17 cellular contexts compared by ENCODE assay signal in genomic region chr1:5909576-5910275, GRCh38.
"Had no signal": no experiment of that assay in that cellular context is flagged by ENCODE, and none has a peak within 500 bp of the region (broad histone marks: within the 10 kb centered on the region; RNA-seq: fewer than 3 reads in every experiment).

No MANE protein-coding gene starts in this region.

- H3K27me3 Mint-ChIP-seq: activated T-cell treated with anti-CD3 and anti-CD28 coated beads, Interleukin-2, amount 50 U/mL, for 24 hours; central memory CD8-positive, alpha-beta T cell; naive B cell; stimulated activated naive B cell treated with anti-CD40 and anti-IgM and Interleukin-4, amounts not matched to agents 10 μg/mL and 1 μg/mL and 100 μg/mL, for 72 hours had no signal

- H3K9me3 Mint-ChIP-seq: activated naive CD4-positive, alpha-beta T cell treated with anti-CD3 and anti-CD28 coated beads for 36 hours; activated T-cell treated with anti-CD3 and anti-CD28 coated beads, Interleukin-2, amount 50 U/mL, for 24 hours; central memory CD8-positive, alpha-beta T cell; naive B cell; neural crest cell; stimulated activated naive B cell treated with anti-CD40 and anti-IgM and Interleukin-4, amounts not matched to agents 10 μg/mL and 1 μg/mL and 100 μg/mL, for 72 hours had no signal

- ATAC-seq: mucosa of descending colon; pancreas; right lobe of liver; stimulated activated naive B cell treated with anti-CD40 and anti-IgM and Interleukin-4, amounts not matched to agents 10 μg/mL and 1 μg/mL and 100 μg/mL, for 72 hours had no signal

- H3K36me3 Mint-ChIP-seq: naive B cell had no signal

- H3K27ac Mint-ChIP-seq: activated naive CD4-positive, alpha-beta T cell treated with anti-CD3 and anti-CD28 coated beads for 36 hours; activated T-cell treated with anti-CD3 and anti-CD28 coated beads, Interleukin-2, amount 50 U/mL, for 24 hours; naive B cell; stimulated activated naive B cell treated with anti-CD40 and anti-IgM and Interleukin-4, amounts not matched to agents 10 μg/mL and 1 μg/mL and 100 μg/mL, for 72 hours had no signal

- H3K4me1 Mint-ChIP-seq: central memory CD8-positive, alpha-beta T cell; stimulated activated naive B cell treated with anti-CD40 and anti-IgM and Interleukin-4, amounts not matched to agents 10 μg/mL and 1 μg/mL and 100 μg/mL, for 72 hours had no signal

- H3K4me3 Mint-ChIP-seq: activated naive CD4-positive, alpha-beta T cell treated with anti-CD3 and anti-CD28 coated beads for 36 hours; activated T-cell treated with anti-CD3 and anti-CD28 coated beads, Interleukin-2, amount 50 U/mL, for 24 hours; central memory CD8-positive, alpha-beta T cell; neural crest cell; stimulated activated naive B cell treated with anti-CD40 and anti-IgM and Interleukin-4, amounts not matched to agents 10 μg/mL and 1 μg/mL and 100 μg/mL, for 72 hours had no signal

- DNase-seq: activated CD4-positive, alpha-beta T cell treated with anti-CD3 and anti-CD28 coated beads, Interleukin-2, amount 50 U/mL, for 4 hours; activated naive CD4-positive, alpha-beta T cell treated with anti-CD3 and anti-CD28 coated beads for 36 hours; activated T-cell treated with anti-CD3 and anti-CD28 coated beads, Interleukin-2, amount 50 U/mL, for 24 hours; brain microvascular endothelial cell; effector CD8-positive, alpha-beta T cell; mesenchymal stem cell; mucosa of descending colon; naive B cell; pancreas; small intestine; stimulated activated CD4-positive, alpha-beta T cell treated with anti-CD3 and anti-CD28 coated beads, Interleukin-4, amount 100 ng/mL, for 4 hours; stimulated activated naive B cell treated with anti-CD40 and anti-IgM and Interleukin-4, amounts not matched to agents 10 μg/mL and 1 μg/mL and 100 μg/mL, for 72 hours; T-helper 2 cell; WERI-Rb-1 had no signal
